In the genomic region with DNA sequence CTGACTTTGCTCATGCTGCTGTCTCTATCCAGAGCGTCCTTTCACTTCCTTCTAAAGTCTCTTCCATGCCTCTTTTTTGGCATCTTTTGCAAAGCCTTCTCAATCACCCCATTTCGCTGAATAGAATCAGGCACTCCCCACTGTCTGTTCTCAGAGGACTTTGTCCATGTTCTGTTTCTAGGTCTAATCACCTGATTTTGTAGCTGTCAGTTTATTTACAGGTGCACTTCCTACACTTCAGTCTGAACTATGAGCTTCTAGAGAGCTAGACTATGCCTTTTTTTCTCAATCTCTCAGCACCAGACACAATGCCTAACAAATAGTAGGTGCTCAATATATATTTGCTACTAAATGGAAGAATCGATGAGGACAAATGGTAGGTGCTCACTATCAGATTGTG, we compare ENCODE assay signal across 18 cellular contexts. TPM values are rescaled to one million over a fixed set of nuclear protein-coding genes. Genes with fewer than 3 reads are reported as not detected.
"Had no signal": no experiment of that assay in that cellular context is flagged by ENCODE, and none has a peak within 500 bp of the region (broad histone marks: within the 10 kb centered on the region; RNA-seq: fewer than 3 reads in every experiment).

No MANE protein-coding gene starts in this region.

- H3K27me3 ChIP-seq: ascending aorta, cardiac muscle cell, hepatocyte had no signal

- H3K4me3 ChIP-seq: ascending aorta, cardiac muscle cell, coronary artery, hepatocyte had no signal

- H3K9me3 ChIP-seq: ascending aorta had no signal

- DNase-seq: activated CD4-positive, alpha-beta memory T cell treated with anti-CD3 and anti-CD28 coated beads, Interleukin-2, amount 10 ng/mL, durations not matched to agents 7 days and 5 days; activated CD4-positive, alpha-beta T cell treated with anti-CD3 and anti-CD28 coated beads for 36 hours; activated T-cell treated with anti-CD3 and anti-CD28 coated beads, Interleukin-2, amount 50 U/mL, for 48 hours; effector memory CD8-positive, alpha-beta T cell; kidney; naive B cell; posterior cingulate gyrus; right cardiac atrium; stimulated activated CD4-positive, alpha-beta T cell treated with anti-CD3 and anti-CD28 coated beads, Interleukin-2, amount 100 ng/mL, for 24 hours; stimulated activated naive B cell treated with anti-CD40 and anti-IgM and Interleukin-4, amounts not matched to agents 10 μg/mL and 1 μg/mL and 100 μg/mL, for 72 hours; T-helper 9 cell; trophoblast cell; WERI-Rb-1 had no signal

- H3K27ac ChIP-seq: ascending aorta, cardiac muscle cell, coronary artery, epithelial cell of prostate, hepatocyte, WERI-Rb-1 had no signal

- H3K36me3 ChIP-seq: ascending aorta, cardiac muscle cell, WERI-Rb-1 had no signal

- ATAC-seq: activated CD4-positive, alpha-beta T cell treated with anti-CD3 and anti-CD28 coated beads for 36 hours; effector memory CD8-positive, alpha-beta T cell; stimulated activated naive B cell treated with anti-CD40 and anti-IgM and Interleukin-4, amounts not matched to agents 10 μg/mL and 1 μg/mL and 100 μg/mL, for 72 hours had no signal

RNA-seq across cellular contexts. Expression of a gene that starts 29.9 kb away (rescaled TPM):
- total RNA-seq: activated CD4-positive, alpha-beta T cell treated with anti-CD3 and anti-CD28 coated beads for 36 hours had no signal
